Comparison of ENCODE assay signal across 8 cellular contexts in genomic region chr7:43585521-43585920, GRCh38. TPM values are rescaled to one million over a fixed set of nuclear protein-coding genes. Genes with fewer than 3 reads are reported as not detected.
DNase-seq lines count a peak whose midpoint lies in the region; ATAC-seq and TF ChIP-seq lines count a peak whose summit lies in the region.

No MANE protein-coding gene starts in this region.

- H3K27me3 ChIP-seq in DND-41 (ENCODE audit: insufficient read depth, low read length, poor library complexity) (no peaks in the 10 kb centered on the region), body of pancreas (no peaks in the 10 kb centered on the region), neural progenitor cell (peaks cover 37% of the 10 kb centered on the region)

- no peak for DNase-seq in DND-41
- peak; percentile 74 for DNase-seq in NB4 (ENCODE audit: low read depth)
- no peak for DNase-seq in body of pancreas
- no peak for DNase-seq in neural progenitor cell (ENCODE audit: low spot score)
- no peak for DNase-seq in retina
- DNase-seq in DMS79 treated with DMSO at 0.1 percent for 48 hours (lab: John Stamatoyannopoulos, UW): no peak
- no peak for DNase-seq in NCI-H1436 treated with DMSO at 0.1 percent for 48 hours (lab: John Stamatoyannopoulos, UW)

- ATAC-seq in DND-41 (ENCODE audit: insufficient read depth, low read depth): no peak
- ATAC-seq in body of pancreas: no peak
- ATAC-seq in GM18517 (IDR thresholded peaks at IDR 0.05; ENCODE audit: unreplicated experiment): no peak

- H3K9ac ChIP-seq in DND-41 (ENCODE audit: low read depth, low read length) (peak overlapping the region; percentile 96), neural progenitor cell (no peak overlapping the region)

- H3K27ac ChIP-seq in DND-41 (ENCODE audit: low read length) (peak overlapping the region; percentile 97), body of pancreas (peak overlapping the region in 3 of 4 donors; percentile 90 to 97 (median 96)), neural progenitor cell (no peak overlapping the region)

- H3K9me3 Mint-ChIP-seq in neural progenitor cell: no peaks in the 10 kb centered on the region

- TF ChIP-seq CTCF in DND-41 (IDR thresholded peaks at IDR 0.05; ENCODE audit: borderline replicate concordance, extremely low read depth, low read length, poor library complexity, severe bottlenecking) (no peak), NB4 (IDR thresholded peaks at IDR 0.05; ENCODE audit: low read depth, low read length) (no peak), body of pancreas (IDR thresholded peaks at IDR 0.05) (no peak), neural progenitor cell (IDR thresholded peaks at IDR 0.05) (no peak)

- H4K20me1 ChIP-seq in DND-41 (ENCODE audit: insufficient read depth, low read length) (peaks cover 68% of the 10 kb centered on the region), neural progenitor cell (ENCODE audit: low read depth) (peaks cover 16% of the 10 kb centered on the region)

- TF ChIP-seq POLR2A in NB4 (IDR thresholded peaks at IDR 0.05; ENCODE audit: extremely low read depth, insufficient read length) (no peak), body of pancreas (IDR thresholded peaks at IDR 0.05) (no peak)

- H3K79me2 ChIP-seq in DND-41 (ENCODE audit: insufficient read depth, low read length) (peaks cover 78% of the 10 kb centered on the region), neural progenitor cell (ENCODE audit: low read depth) (peaks cover 28% of the 10 kb centered on the region)

- peaks cover 2% of the 10 kb centered on the region for H3K27me3 Mint-ChIP-seq in neural progenitor cell (ENCODE audit: insufficient read depth, low read depth)

- H3F3A ChIP-seq in neural progenitor cell (ENCODE audit: low read depth): peaks cover 26% of the 10 kb centered on the region

- H3K4me1 ChIP-seq in DND-41 (ENCODE audit: insufficient read depth, low read length) (peaks cover 66% of the 10 kb centered on the region), body of pancreas (peaks cover 55% of the 10 kb centered on the region), neural progenitor cell (peaks cover 16% of the 10 kb centered on the region)

- no peaks in the 10 kb centered on the region for H3K36me3 Mint-ChIP-seq in neural progenitor cell

- H3K36me3 ChIP-seq in DND-41 (ENCODE audit: insufficient read depth, low read length) (peaks cover 24% of the 10 kb centered on the region), body of pancreas (replicated peaks in 1 of 2; ENCODE audit: insufficient read depth in 1 of 2, low read depth in 2 of 2) (no peaks in the 10 kb centered on the region), neural progenitor cell (no peaks in the 10 kb centered on the region)

- H3K4me2 ChIP-seq in DND-41 (ENCODE audit: insufficient read depth, low read length): peak overlapping the region; percentile 71
- no peak overlapping the region for H3K4me2 ChIP-seq in neural progenitor cell

- intact Hi-C loops in body of pancreas (cut with DNase I): no loop called here

- H2AFZ ChIP-seq in DND-41 (ENCODE audit: low read depth, low read length) (no peak overlapping the region), neural progenitor cell (replicated peaks) (no peak overlapping the region)

- peak overlapping the region; percentile 36 for H3K4me3 Mint-ChIP-seq in neural progenitor cell

- H3K9me3 ChIP-seq in DND-41 (ENCODE audit: insufficient read depth, low read length, severe bottlenecking): no peaks in the 10 kb centered on the region
- H3K9me3 ChIP-seq in body of pancreas: no peaks in the 10 kb centered on the region
- no peaks in the 10 kb centered on the region for H3K9me3 ChIP-seq in neural progenitor cell (ENCODE audit: low read depth)

- no peak overlapping the region for H3K27ac Mint-ChIP-seq in neural progenitor cell

- WGBS in body of pancreas, 2 donors: 26% methylated on average over 2 of the region's 2 CpGs

- peak overlapping the region; percentile 66 to 83; a peak in 3 of 4 replicates for H3K4me3 ChIP-seq in DND-41 (ENCODE audit: low read depth in 1 of 2, low read length in 2 of 2)
- no peak overlapping the region for H3K4me3 ChIP-seq in NB4 (ENCODE audit: low read depth, low read length)
- no peak overlapping the region for H3K4me3 ChIP-seq in body of pancreas
- H3K4me3 ChIP-seq in neural progenitor cell: no peak overlapping the region

- H3K4me1 Mint-ChIP-seq in neural progenitor cell: peaks cover 27% of the 10 kb centered on the region

RNA-seq across cellular contexts. Expression of gene STK17A, which starts 2.6 kb away (rescaled TPM):
- total RNA-seq in body of pancreas: 10 to 100 TPM in 1 of 2 donors, 1 to 10 TPM in 1; 8.6 to 18.7 TPM
- 13.1 and 15.6 TPM in 2 replicates for total RNA-seq in neural progenitor cell (ENCODE audit: low replicate concordance)

Comparison
In these comparisons a context has a peak if more than half of its experiments do, and no peak if none do; other contexts are left out.
1. H3K4me3 ChIP-seq: peak in DND-41 (2 of 2); none in NB4 (single experiment), body of pancreas (0 of 2) and neural progenitor cell (single experiment).